8 cellular contexts compared by ENCODE assay signal in the genomic region with DNA sequence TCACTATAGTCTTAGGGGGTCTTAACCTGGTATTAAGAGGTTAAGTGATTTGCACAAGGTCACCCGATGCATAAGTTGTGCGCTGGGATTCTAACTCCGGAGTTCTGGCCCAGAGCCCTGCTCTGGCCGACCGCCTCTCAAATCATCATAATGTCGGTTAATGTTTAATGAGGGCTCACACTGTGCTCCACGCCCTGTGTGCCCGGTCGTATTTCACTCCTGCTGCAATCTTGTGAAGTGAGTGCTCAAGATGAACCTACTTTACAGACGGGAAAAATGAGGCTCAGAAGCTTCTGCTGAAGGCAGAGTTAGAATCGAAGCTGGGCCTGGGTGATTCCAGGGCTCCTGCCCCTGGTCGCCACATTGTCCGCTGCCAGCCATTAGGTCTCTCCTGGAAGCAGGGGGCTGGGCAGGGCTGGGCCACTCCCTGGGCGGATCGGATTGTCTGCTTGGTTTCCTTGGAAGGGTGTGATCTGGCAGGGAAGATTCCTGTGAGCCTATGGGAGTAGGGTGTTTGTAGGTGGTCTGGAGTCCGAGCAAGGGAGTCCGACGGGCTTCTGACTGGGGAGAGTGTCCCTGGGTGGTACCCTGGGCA. TPM values are rescaled to one million over a fixed set of nuclear protein-coding genes. Genes with fewer than 3 reads are reported as not detected.
DNase-seq lines count a peak whose midpoint lies in the region; ATAC-seq, FAIRE-seq and TF ChIP-seq lines count a peak whose summit lies in the region.

No MANE protein-coding gene starts in this region.

- DNase-seq in NCI-H748 (lab: John Stamatoyannopoulos, UW; ENCODE audit: unreplicated experiment): peak; percentile 76
- no peak for DNase-seq in NCI-H748 treated with DMSO at 0.1 percent for 48 hours (lab: John Stamatoyannopoulos, UW)
- DNase-seq in RCC 7860 (ENCODE audit: low spot score): peak; percentile 77
- peak in 1 of 5 donors; percentile 54 for DNase-seq in ovary
- DNase-seq in CD1c-positive myeloid dendritic cell (ENCODE audit: extremely low spot score): no peak

- TF ChIP-seq CTCF in ovary (IDR thresholded peaks at IDR 0.05): no peak

- H3K36me3 ChIP-seq in ovary: no peaks in the 10 kb centered on the region

- peak overlapping the region; percentile 86 for H3K4me3 ChIP-seq in ovary

- H3K27ac ChIP-seq in ovary: peak overlapping the region; percentile 45 to 48

- ATAC-seq in esophagus mucosa (peak; percentile 35), HG03045 (IDR thresholded peaks at IDR 0.05; ENCODE audit: unreplicated experiment) (no peak), GM19463 (IDR thresholded peaks at IDR 0.05; ENCODE audit: unreplicated experiment) (no peak)

- TF ChIP-seq EP300 in ovary (IDR thresholded peaks at IDR 0.05): no peak

- 11 to 15% (median 12%) methylated on average over 18 of the region's 18 CpGs for WGBS in ovary, 3 donors

- FAIRE-seq in RCC 7860 (lab: Jason Lieb, UNC): peak; percentile 77

- H3K9me3 ChIP-seq in ovary: no peaks in the 10 kb centered on the region

- no peaks in the 10 kb centered on the region for H3K27me3 ChIP-seq in ovary

- no peak for TF ChIP-seq POLR2A in ovary (IDR thresholded peaks at IDR 0.05)

- H3K4me1 ChIP-seq in ovary (ENCODE audit: insufficient read depth): peaks cover 19% of the 10 kb centered on the region

- intact Hi-C loops in ovary (cut with DNase I): loop anchor here in 1 of 4 donors (1.0 to 5.0 kb wide), 2 partner anchors 198 to 216 kb away; a partner anchor contains a TSS

RNA-seq across cellular contexts. Expression of a gene that starts 1.1 kb away (rescaled TPM):
- 40.8 TPM for total RNA-seq in esophagus mucosa
- total RNA-seq in ovary: 10 to 100 TPM; 10.4 to 62.2 (median 35.4) TPM
- polyA plus RNA-seq in ovary: 10 to 100 TPM; 11.6 to 35.7 TPM

RNA-seq across cellular contexts. Expression of a gene that starts 42.5 kb away (rescaled TPM):
- total RNA-seq in esophagus mucosa (0.32 TPM), ovary (not detected)
- not detected for polyA plus RNA-seq in ovary

Comparison
In these comparisons a context has a peak if more than half of its experiments do, and no peak if none do; other contexts are left out.
1. DNase-seq: peak in NCI-H748 (single experiment) and RCC 7860 (single experiment); none in NCI-H748 treated with DMSO at 0.1 percent for 48 hours (single experiment) and CD1c-positive myeloid dendritic cell (single experiment).